In the genomic region with DNA sequence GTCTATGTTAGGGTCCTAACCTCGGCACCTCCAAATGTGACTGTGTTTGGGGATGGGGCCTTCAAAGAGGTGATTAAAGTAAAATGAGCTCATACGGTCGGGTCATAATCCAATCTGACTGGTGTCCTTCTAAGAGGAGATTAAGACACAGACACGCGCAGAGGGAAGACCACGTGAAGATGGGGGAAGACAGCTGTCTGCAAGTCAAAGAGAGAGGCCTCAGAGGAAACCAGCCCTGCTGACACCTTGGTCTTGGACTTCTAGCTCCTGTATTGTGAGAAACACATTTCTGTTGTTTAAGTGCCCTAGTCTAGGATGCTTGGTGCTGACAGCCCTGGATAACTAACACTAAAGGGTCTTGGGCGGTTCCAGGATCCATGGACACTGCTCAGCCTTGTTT, we compare ENCODE assay signal across 18 cellular contexts.
DNase-seq lines count a peak whose midpoint lies in the region; TF ChIP-seq lines count a peak whose summit lies in the region.
"Had no signal": no experiment of that assay in that cellular context is flagged by ENCODE, and none has a peak within 500 bp of the region (broad histone marks: within the 10 kb centered on the region; RNA-seq: fewer than 3 reads in every experiment).

No MANE protein-coding gene starts in this region.

- TF ChIP-seq EP300 in transverse colon (IDR thresholded peaks at IDR 0.05; ENCODE audit: low read depth), result no peak

- WGBS in transverse colon (ENCODE audit: low coverage in 1 of 2), 2 donors, result 73 to 88% methylated on average over 5 to 7 of the region's 7 CpGs

- TF ChIP-seq POLR2A in transverse colon (IDR thresholded peaks at IDR 0.05), result no peak

- no peak overlapping the region for H3K9ac ChIP-seq in mucosa of rectum (ENCODE audit: low read depth in 1 of 2, low read length in 2 of 2)
- H3K9ac ChIP-seq: BLaER1 treated with 17β-estradiol and CSF1 and Interleukin-3, amounts not matched to agents 10 nM and 100 nM; KMS-11 had no signal

- H3K27me3 Mint-ChIP-seq in CD14-positive monocyte (ENCODE audit: low read depth in 3 of 3), result peaks cover 4 to 19% (median 8%) of the 10 kb centered on the region in 3 donors

- in situ Hi-C loops in transverse colon (cut with MboI; ENCODE audit: low pct_ligation_motif_present in 1 of 4, low pct_unique_long_range_greater_than_20kb in 1 of 4, low sequenced_read_pairs in 3 of 4), result no loop called here

- H3K4me1 ChIP-seq in mucosa of rectum (ENCODE audit: control insufficient read depth in 2 of 2, insufficient read depth in 2 of 2, low read length in 2 of 2) (peaks cover 0 to 7% of the 10 kb centered on the region in 2 donors), transverse colon (peaks cover 3 to 13% (median 4%) of the 10 kb centered on the region in 4 donors)
- H3K4me1 ChIP-seq: Peyer's patch had no signal

- H3K9me3 ChIP-seq in WERI-Rb-1 (ENCODE audit: severe bottlenecking), result peaks cover 11% of the 10 kb centered on the region
- no peaks in the 10 kb centered on the region for H3K9me3 ChIP-seq in mucosa of rectum (ENCODE audit: control insufficient read depth in 2 of 2, low read length in 2 of 2)
- no peaks in the 10 kb centered on the region for H3K9me3 ChIP-seq in transverse colon
- H3K9me3 ChIP-seq: BLaER1 treated with 17β-estradiol and CSF1 and Interleukin-3, amounts not matched to agents 10 nM and 100 nM; Peyer's patch had no signal

- no peak overlapping the region for H3K27ac Mint-ChIP-seq in CD14-positive monocyte
- H3K27ac Mint-ChIP-seq: CD8-positive, alpha-beta memory T cell; HFFc6 had no signal

- H3K27me3 ChIP-seq in WERI-Rb-1 (ENCODE audit: insufficient read depth, low read depth, severe bottlenecking), result no peaks in the 10 kb centered on the region
- peaks cover 0 to 3% of the 10 kb centered on the region in 2 donors for H3K27me3 ChIP-seq in mucosa of rectum (ENCODE audit: control insufficient read depth in 2 of 2, insufficient read depth in 2 of 2, low read length in 2 of 2)
- H3K27me3 ChIP-seq in transverse colon, result no peaks in the 10 kb centered on the region
- H3K27me3 ChIP-seq: BLaER1 treated with 17β-estradiol and CSF1 and Interleukin-3, amounts not matched to agents 10 nM and 100 nM; Peyer's patch had no signal

- no peaks in the 10 kb centered on the region for H3K36me3 Mint-ChIP-seq in CD14-positive monocyte
- H3K36me3 Mint-ChIP-seq: CD8-positive, alpha-beta memory T cell had no signal

- no peaks in the 10 kb centered on the region for H3K4me1 Mint-ChIP-seq in CD14-positive monocyte
- H3K4me1 Mint-ChIP-seq: CD8-positive, alpha-beta memory T cell had no signal

- TF ChIP-seq CTCF in WERI-Rb-1 (IDR thresholded peaks at IDR 0.05; ENCODE audit: low read depth, low read length) (no peak), transverse colon (IDR thresholded peaks at IDR 0.05) (no peak), CD14-positive monocyte (IDR thresholded peaks at IDR 0.05) (no peak)

- H3K27ac ChIP-seq in WERI-Rb-1 (peak overlapping the region; percentile 45; the same call in 1 of the 2 replicates), mucosa of rectum (ENCODE audit: low read depth in 2 of 2, low read length in 2 of 2) (peak overlapping the region; percentile 32 to 39), transverse colon (peak overlapping the region; percentile 55 to 79 (median 68))
- H3K27ac ChIP-seq: BLaER1 treated with 17β-estradiol and CSF1 and Interleukin-3, amounts not matched to agents 10 nM and 100 nM; KMS-11 had no signal

- no peak overlapping the region for H3K4me3 Mint-ChIP-seq in CD14-positive monocyte
- H3K4me3 Mint-ChIP-seq: CD8-positive, alpha-beta memory T cell; HFFc6 had no signal

- no peaks in the 10 kb centered on the region for H3K36me3 ChIP-seq in WERI-Rb-1
- no peaks in the 10 kb centered on the region for H3K36me3 ChIP-seq in mucosa of rectum (ENCODE audit: control insufficient read depth in 2 of 2, insufficient read depth in 2 of 2, low read length in 2 of 2)
- no peaks in the 10 kb centered on the region for H3K36me3 ChIP-seq in transverse colon
- H3K36me3 ChIP-seq: BLaER1 treated with 17β-estradiol and CSF1 and Interleukin-3, amounts not matched to agents 10 nM and 100 nM; Peyer's patch had no signal

- intact Hi-C loops in transverse colon (cut with DNase I; ENCODE audit: low total_unique reads) (loop anchor here (2.0 kb wide), 1 partner anchor 113 kb away; no protein-coding TSS in a partner anchor), CD14-positive monocyte (cut with micrococcal nuclease) (no loop called here)

- H3K4me3 ChIP-seq in WERI-Rb-1 (ENCODE audit: low read depth, low read length) (no peak overlapping the region), mucosa of rectum (ENCODE audit: low read length in 2 of 2) (no peak overlapping the region), transverse colon (no peak overlapping the region)
- H3K4me3 ChIP-seq: BLaER1 treated with 17β-estradiol and CSF1 and Interleukin-3, amounts not matched to agents 10 nM and 100 nM; Peyer's patch had no signal

- H3K9me3 Mint-ChIP-seq in CD14-positive monocyte, result peaks cover 0 to 2% (median 0%) of the 10 kb centered on the region in 7 donors
- H3K9me3 Mint-ChIP-seq: CD8-positive, alpha-beta memory T cell; HFFc6 had no signal

- DNase-seq in NCI-H524 treated with DMSO at 0.1 percent for 48 hours (lab: John Stamatoyannopoulos, UW), result peak; percentile 15
- peak; percentile 76 for DNase-seq in WERI-Rb-1
- no peak for DNase-seq in transverse colon
- DNase-seq in H4 (ENCODE audit: low spot score), result no peak
- DNase-seq in SIG-M5 (lab: John Stamatoyannopoulos, UW), result no peak
- DNase-seq in CD14-positive monocyte (ENCODE audit: low spot score), result no peak
- DNase-seq: CD8-positive, alpha-beta memory T cell; DMS79; HFFc6; NCI-H1048; NCI-H1436 treated with DMSO at 0.1 percent for 48 hours; NCI-H2029; NCI-H2171; NK-92 treated with Interleukin-12 subunit alpha and Interleukin-12 subunit beta, amount 100 ng/mL, for 24 hours had no signal

Comparison
In these comparisons a context has a peak if more than half of its experiments do, and no peak if none do; other contexts are left out.
1. DNase-seq: peak in NCI-H524 treated with DMSO at 0.1 percent for 48 hours (single experiment) and WERI-Rb-1 (single experiment); none in transverse colon (single experiment), H4 (single experiment), SIG-M5 (single experiment) and CD14-positive monocyte (single experiment).
2. Peak in every context shown above with its lines, with median percentiles within 50 percentile points of each other: H3K27ac ChIP-seq.